ENCODE assay signal across 2 cellular contexts in the genomic region with DNA sequence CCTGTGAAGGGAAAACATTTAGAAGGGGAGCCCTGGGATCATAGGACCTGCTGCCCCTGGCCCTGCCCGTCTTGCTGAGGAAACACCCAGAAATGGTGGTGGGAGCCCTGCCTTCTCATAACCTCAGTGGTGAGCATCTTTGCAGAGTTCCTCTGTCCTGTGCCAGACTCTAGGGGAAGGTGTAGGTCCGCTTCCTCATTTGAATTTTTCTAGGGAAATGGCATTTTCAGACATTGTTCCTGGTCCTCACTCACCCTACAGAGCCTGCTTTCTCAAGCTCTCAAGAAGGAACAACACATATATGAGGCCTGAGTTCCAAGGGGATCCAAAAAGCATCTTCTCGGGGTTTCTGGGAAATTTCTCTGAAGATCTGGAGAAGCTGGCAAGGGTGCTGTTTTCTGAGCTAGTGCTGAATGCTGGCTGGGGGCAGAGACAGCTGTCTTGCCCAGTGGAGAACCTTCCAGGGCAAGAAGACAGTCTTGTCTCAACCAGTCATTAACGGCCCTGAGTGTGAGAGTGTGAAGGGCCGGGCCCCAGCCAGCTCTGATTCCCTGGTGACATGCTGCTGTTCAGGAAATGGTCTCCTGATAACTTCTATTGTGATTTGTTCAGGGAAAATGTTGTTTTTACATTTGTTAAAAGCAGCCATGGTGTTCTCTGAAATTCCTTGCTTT.
TF ChIP-seq lines count a peak whose summit lies in the region.

No MANE protein-coding gene starts in this region.

TF ChIP-seq in liver, 16 proteins besides CTCF, POLR2A, EP300 and RAD21:
- no peak for TF ChIP-seq FOXA1 (IDR thresholded peaks at IDR 0.05)
- TF ChIP-seq, protein P1, sequence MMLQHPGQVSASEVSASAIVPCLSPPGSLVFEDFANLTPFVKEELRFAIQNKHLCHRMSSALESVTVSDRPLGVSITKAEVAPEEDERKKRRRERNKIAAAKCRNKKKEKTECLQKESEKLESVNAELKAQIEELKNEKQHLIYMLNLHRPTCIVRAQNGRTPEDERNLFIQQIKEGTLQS (IDR thresholded peaks at IDR 0.05) = no peak
- TF ChIP-seq, protein P2, sequence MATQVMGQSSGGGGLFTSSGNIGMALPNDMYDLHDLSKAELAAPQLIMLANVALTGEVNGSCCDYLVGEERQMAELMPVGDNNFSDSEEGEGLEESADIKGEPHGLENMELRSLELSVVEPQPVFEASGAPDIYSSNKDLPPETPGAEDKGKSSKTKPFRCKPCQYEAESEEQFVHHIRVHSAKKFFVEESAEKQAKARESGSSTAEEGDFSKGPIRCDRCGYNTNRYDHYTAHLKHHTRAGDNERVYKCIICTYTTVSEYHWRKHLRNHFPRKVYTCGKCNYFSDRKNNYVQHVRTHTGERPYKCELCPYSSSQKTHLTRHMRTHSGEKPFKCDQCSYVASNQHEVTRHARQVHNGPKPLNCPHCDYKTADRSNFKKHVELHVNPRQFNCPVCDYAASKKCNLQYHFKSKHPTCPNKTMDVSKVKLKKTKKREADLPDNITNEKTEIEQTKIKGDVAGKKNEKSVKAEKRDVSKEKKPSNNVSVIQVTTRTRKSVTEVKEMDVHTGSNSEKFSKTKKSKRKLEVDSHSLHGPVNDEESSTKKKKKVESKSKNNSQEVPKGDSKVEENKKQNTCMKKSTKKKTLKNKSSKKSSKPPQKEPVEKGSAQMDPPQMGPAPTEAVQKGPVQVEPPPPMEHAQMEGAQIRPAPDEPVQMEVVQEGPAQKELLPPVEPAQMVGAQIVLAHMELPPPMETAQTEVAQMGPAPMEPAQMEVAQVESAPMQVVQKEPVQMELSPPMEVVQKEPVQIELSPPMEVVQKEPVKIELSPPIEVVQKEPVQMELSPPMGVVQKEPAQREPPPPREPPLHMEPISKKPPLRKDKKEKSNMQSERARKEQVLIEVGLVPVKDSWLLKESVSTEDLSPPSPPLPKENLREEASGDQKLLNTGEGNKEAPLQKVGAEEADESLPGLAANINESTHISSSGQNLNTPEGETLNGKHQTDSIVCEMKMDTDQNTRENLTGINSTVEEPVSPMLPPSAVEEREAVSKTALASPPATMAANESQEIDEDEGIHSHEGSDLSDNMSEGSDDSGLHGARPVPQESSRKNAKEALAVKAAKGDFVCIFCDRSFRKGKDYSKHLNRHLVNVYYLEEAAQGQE (IDR thresholded peaks at IDR 0.05) = peak; percentile 76
- TF ChIP-seq YY1 (IDR thresholded peaks at IDR 0.05) = no peak
- no peak for TF ChIP-seq FOXA2 (IDR thresholded peaks at IDR 0.05)
- TF ChIP-seq, protein P3, sequence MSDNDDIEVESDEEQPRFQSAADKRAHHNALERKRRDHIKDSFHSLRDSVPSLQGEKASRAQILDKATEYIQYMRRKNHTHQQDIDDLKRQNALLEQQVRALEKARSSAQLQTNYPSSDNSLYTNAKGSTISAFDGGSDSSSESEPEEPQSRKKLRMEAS (IDR thresholded peaks at IDR 0.05) = no peak

TF ChIP-seq in HepG2, 621 proteins besides CTCF, POLR2A, EP300 and RAD21:
- TF ChIP-seq, protein P4, sequence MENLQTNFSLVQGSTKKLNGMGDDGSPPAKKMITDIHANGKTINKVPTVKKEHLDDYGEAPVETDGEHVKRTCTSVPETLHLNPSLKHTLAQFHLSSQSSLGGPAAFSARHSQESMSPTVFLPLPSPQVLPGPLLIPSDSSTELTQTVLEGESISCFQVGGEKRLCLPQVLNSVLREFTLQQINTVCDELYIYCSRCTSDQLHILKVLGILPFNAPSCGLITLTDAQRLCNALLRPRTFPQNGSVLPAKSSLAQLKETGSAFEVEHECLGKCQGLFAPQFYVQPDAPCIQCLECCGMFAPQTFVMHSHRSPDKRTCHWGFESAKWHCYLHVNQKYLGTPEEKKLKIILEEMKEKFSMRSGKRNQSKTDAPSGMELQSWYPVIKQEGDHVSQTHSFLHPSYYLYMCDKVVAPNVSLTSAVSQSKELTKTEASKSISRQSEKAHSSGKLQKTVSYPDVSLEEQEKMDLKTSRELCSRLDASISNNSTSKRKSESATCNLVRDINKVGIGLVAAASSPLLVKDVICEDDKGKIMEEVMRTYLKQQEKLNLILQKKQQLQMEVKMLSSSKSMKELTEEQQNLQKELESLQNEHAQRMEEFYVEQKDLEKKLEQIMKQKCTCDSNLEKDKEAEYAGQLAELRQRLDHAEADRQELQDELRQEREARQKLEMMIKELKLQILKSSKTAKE (CRISPR knock-in tag; IDR thresholded peaks at IDR 0.05; ENCODE audit: borderline replicate concordance) = no peak
- TF ChIP-seq ZBTB21 (CRISPR knock-in tag; IDR thresholded peaks at IDR 0.05) = no peak
- TF ChIP-seq, protein P5, sequence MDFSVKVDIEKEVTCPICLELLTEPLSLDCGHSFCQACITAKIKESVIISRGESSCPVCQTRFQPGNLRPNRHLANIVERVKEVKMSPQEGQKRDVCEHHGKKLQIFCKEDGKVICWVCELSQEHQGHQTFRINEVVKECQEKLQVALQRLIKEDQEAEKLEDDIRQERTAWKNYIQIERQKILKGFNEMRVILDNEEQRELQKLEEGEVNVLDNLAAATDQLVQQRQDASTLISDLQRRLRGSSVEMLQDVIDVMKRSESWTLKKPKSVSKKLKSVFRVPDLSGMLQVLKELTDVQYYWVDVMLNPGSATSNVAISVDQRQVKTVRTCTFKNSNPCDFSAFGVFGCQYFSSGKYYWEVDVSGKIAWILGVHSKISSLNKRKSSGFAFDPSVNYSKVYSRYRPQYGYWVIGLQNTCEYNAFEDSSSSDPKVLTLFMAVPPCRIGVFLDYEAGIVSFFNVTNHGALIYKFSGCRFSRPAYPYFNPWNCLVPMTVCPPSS (IDR thresholded peaks at IDR 0.05) = no peak
- no peak for TF ChIP-seq ZNF766 (CRISPR knock-in tag; IDR thresholded peaks at IDR 0.05; ENCODE audit: borderline replicate concordance)
- TF ChIP-seq CHD2 (IDR thresholded peaks at IDR 0.05; ENCODE audit: low read depth, low read length) = no peak
- no peak for TF ChIP-seq ASH2L (IDR thresholded peaks at IDR 0.05; ENCODE audit: insufficient read length, low read depth, low read length)
- TF ChIP-seq ZNF263 (CRISPR knock-in tag; IDR thresholded peaks at IDR 0.05) = no peak
- no peak for TF ChIP-seq FOXA1 (IDR thresholded peaks at IDR 0.05)
- no peak for TF ChIP-seq FOXA1 (CRISPR knock-in tag; IDR thresholded peaks at IDR 0.05)
- no peak for TF ChIP-seq ZSCAN25 (CRISPR knock-in tag; IDR thresholded peaks at IDR 0.05)
- TF ChIP-seq, protein P6, sequence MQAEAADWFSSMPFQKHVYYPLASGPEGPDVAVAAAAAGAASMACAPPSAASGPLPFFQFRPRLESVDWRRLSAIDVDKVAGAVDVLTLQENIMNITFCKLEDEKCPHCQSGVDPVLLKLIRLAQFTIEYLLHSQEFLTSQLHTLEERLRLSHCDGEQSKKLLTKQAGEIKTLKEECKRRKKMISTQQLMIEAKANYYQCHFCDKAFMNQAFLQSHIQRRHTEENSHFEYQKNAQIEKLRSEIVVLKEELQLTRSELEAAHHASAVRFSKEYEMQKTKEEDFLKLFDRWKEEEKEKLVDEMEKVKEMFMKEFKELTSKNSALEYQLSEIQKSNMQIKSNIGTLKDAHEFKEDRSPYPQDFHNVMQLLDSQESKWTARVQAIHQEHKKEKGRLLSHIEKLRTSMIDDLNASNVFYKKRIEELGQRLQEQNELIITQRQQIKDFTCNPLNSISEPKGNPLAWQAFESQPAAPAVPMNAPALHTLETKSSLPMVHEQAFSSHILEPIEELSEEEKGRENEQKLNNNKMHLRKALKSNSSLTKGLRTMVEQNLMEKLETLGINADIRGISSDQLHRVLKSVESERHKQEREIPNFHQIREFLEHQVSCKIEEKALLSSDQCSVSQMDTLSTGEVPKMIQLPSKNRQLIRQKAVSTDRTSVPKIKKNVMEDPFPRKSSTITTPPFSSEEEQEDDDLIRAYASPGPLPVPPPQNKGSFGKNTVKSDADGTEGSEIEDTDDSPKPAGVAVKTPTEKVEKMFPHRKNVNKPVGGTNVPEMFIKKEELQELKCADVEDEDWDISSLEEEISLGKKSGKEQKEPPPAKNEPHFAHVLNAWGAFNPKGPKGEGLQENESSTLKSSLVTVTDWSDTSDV (CRISPR knock-in tag; IDR thresholded peaks at IDR 0.05) = no peak
- no peak for TF ChIP-seq ZIK1 (CRISPR knock-in tag; IDR thresholded peaks at IDR 0.05; ENCODE audit: borderline replicate concordance, low read depth)
- TF ChIP-seq HOXA7 (CRISPR knock-in tag; IDR thresholded peaks at IDR 0.05) = no peak
